In genomic region chr3:195549001-195549400, GRCh38 we compare ENCODE assay signal across 1 cellular context.
TF ChIP-seq lines count a peak whose summit lies in the region.

No MANE protein-coding gene starts in this region.

TF ChIP-seq in WTC11, 78 proteins besides CTCF, POLR2A, EP300 and RAD21:
- TF ChIP-seq TCF7 (CRISPR knock-in tag; IDR thresholded peaks at IDR 0.05; ENCODE audit: low read depth) = no peak
- no peak for TF ChIP-seq RORB (CRISPR knock-in tag; IDR thresholded peaks at IDR 0.05)
- TF ChIP-seq, protein P1, sequence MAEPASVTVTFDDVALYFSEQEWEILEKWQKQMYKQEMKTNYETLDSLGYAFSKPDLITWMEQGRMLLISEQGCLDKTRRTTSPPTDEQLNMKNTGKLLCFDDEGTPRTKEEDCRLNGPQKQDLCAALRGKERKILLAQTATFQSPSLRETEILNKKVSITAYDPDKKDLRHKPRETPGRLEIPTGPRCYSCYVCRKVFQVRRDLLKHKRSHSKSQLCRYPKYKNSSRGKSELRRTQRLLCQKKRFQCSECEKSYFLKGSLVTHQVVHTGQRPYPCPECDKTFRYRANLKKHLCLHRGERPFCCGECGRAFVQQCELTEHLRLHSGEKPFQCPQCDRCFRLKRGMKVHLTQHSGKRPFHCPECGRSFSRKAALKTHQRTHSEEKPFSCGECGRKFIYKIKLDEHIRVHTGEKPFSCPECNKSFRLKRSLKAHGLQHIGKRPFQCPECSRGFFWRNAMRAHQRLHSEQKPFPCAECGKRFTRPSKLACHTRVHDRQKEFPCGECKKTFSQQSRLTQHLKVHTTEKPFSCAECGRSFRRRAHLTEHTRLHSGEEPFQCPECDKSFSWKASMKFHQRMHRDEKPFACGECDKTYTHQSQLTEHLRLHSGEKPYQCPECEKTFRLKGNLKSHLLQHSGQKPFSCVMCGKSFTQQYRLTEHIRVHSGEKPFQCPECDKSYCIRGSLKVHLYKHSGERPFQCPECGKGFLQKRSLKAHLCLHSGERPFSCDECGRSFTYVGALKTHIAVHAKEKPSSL (CRISPR knock-in tag; conservative IDR thresholded peaks at IDR 0.05) = no peak
- no peak for TF ChIP-seq NFYB (CRISPR knock-in tag; conservative IDR thresholded peaks at IDR 0.05; ENCODE audit: low read depth)
- TF ChIP-seq NR3C1 (CRISPR knock-in tag; conservative IDR thresholded peaks at IDR 0.05; ENCODE audit: low read depth) = no peak
- TF ChIP-seq, protein P2, sequence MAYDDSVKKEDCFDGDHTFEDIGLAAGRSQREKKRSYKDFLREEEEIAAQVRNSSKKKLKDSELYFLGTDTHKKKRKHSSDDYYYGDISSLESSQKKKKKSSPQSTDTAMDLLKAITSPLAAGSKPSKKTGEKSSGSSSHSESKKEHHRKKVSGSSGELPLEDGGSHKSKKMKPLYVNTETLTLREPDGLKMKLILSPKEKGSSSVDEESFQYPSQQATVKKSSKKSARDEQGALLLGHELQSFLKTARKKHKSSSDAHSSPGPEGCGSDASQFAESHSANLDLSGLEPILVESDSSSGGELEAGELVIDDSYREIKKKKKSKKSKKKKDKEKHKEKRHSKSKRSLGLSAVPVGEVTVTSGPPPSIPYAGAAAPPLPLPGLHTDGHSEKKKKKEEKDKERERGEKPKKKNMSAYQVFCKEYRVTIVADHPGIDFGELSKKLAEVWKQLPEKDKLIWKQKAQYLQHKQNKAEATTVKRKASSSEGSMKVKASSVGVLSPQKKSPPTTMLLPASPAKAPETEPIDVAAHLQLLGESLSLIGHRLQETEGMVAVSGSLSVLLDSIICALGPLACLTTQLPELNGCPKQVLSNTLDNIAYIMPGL (CRISPR knock-in tag; IDR thresholded peaks at IDR 0.05) = no peak
- TF ChIP-seq, protein P3, sequence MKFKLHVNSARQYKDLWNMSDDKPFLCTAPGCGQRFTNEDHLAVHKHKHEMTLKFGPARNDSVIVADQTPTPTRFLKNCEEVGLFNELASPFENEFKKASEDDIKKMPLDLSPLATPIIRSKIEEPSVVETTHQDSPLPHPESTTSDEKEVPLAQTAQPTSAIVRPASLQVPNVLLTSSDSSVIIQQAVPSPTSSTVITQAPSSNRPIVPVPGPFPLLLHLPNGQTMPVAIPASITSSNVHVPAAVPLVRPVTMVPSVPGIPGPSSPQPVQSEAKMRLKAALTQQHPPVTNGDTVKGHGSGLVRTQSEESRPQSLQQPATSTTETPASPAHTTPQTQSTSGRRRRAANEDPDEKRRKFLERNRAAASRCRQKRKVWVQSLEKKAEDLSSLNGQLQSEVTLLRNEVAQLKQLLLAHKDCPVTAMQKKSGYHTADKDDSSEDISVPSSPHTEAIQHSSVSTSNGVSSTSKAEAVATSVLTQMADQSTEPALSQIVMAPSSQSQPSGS (CRISPR knock-in tag; IDR thresholded peaks at IDR 0.05; ENCODE audit: borderline replicate concordance, low read depth) = no peak
- TF ChIP-seq GTF2I (CRISPR knock-in tag; conservative IDR thresholded peaks at IDR 0.05) = no peak
